In the genomic region with DNA sequence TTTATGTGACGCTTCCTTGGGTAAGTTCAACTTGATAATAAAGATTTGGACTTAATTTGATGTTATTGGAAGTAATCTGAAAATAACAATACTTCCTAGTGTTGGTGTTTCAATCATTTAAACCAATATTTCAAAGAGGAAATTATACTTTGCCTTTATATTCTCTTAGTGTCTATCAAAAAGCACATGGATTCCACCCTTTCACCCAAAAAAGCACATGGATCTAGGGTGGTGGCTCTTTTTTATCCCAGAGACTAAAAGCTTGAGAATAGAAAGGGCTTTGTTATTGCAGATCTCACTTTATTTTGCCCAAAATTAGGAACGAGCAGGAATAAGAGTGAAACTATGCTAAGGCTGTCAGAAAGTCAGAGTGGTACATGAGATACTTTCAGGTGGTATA, we compare ENCODE assay signal across 28 cellular contexts.
"Had no signal": no experiment of that assay in that cellular context is flagged by ENCODE, and none has a peak within 500 bp of the region (broad histone marks: within the 10 kb centered on the region; RNA-seq: fewer than 3 reads in every experiment).

No MANE protein-coding gene starts in this region.

- H3K9me3 ChIP-seq: colonic mucosa, esophagus squamous epithelium, gastrocnemius medialis had no signal

- H3K27me3 ChIP-seq: colonic mucosa, dorsolateral prefrontal cortex, esophagus muscularis mucosa, esophagus squamous epithelium, foreskin keratinocyte, gastrocnemius medialis, gastroesophageal sphincter, heart left ventricle, heart right ventricle had no signal

- H3K27ac ChIP-seq: colonic mucosa, coronary artery, dorsolateral prefrontal cortex, epithelial cell of prostate, esophagus muscularis mucosa, esophagus squamous epithelium, foreskin keratinocyte, gastrocnemius medialis, gastroesophageal sphincter, heart left ventricle, heart right ventricle had no signal

- FAIRE-seq: colon, endometrium, endothelial cell of umbilical vein, frontal cortex had no signal

- DNase-seq: colonic mucosa; cortex of kidney; dermis blood vessel endothelial cell; dorsolateral prefrontal cortex; effector CD4-positive, alpha-beta T cell; effector CD8-positive, alpha-beta T cell; effector memory CD4-positive, alpha-beta T cell; effector memory CD8-positive, alpha-beta T cell; endodermal cell; erythroblast; esophagus squamous epithelium; foreskin fibroblast; foreskin keratinocyte; foreskin melanocyte; gastrocnemius medialis; glutamatergic neuron; head of caudate nucleus; heart left ventricle; heart right ventricle had no signal

- H3K4me3 ChIP-seq: colonic mucosa, coronary artery, dorsolateral prefrontal cortex, esophagus muscularis mucosa, esophagus squamous epithelium, gastrocnemius medialis, gastroesophageal sphincter, heart left ventricle, heart right ventricle had no signal

- H3K36me3 ChIP-seq: colonic mucosa, esophagus muscularis mucosa, esophagus squamous epithelium, gastrocnemius medialis, gastroesophageal sphincter, heart left ventricle, heart right ventricle had no signal

- H3K4me1 ChIP-seq: colonic mucosa, foreskin keratinocyte, gastrocnemius medialis had no signal

- ATAC-seq: effector memory CD8-positive, alpha-beta T cell; esophagus mucosa; foreskin keratinocyte; gastrocnemius medialis; gastroesophageal sphincter; heart left ventricle; heart right ventricle had no signal
